Comparison of ENCODE assay signal across 5 cellular contexts in the genomic region with DNA sequence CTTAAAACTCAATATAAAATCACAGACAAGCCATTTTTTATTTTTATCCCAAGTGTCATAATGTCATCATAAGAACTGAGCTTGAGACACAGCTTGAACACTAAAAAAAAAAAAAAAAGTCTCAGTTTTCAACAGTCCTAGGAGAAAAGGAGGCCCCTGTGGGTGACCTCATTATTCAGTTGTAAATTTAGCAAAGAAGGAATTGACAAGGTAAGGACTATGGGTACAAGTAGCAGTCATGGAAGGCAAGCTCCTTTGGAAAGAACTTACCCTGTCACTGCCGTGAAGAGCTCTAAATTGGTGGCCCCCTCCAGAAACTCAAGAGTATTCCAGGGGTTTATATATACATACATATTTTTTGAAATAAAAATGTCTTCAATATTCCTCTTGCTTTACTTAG.
"Had no signal": no experiment of that assay in that cellular context is flagged by ENCODE, and none has a peak within 500 bp of the region (broad histone marks: within the 10 kb centered on the region; RNA-seq: fewer than 3 reads in every experiment).

No MANE protein-coding gene starts in this region.

- H3K4me3 ChIP-seq: GM23248, HAP-1 had no signal

- DNase-seq: GM23248, HFFc6, KBM-7 had no signal

- H3K27ac ChIP-seq: GM23248, HL-60 had no signal

- H3K9me3 ChIP-seq: HAP-1 had no signal

- H3K4me1 ChIP-seq: HAP-1 had no signal

- H3K36me3 ChIP-seq: HAP-1 had no signal
